ENCODE assay signal across 8 cellular contexts in genomic region chr3:185928532-185928931, GRCh38. TPM values are rescaled to one million over a fixed set of nuclear protein-coding genes. Genes with fewer than 3 reads are reported as not detected.
DNase-seq lines count a peak whose midpoint lies in the region; ATAC-seq and TF ChIP-seq lines count a peak whose summit lies in the region.

No MANE protein-coding gene starts in this region.

- no peaks in the 10 kb centered on the region for H3K27me3 ChIP-seq in subcutaneous abdominal adipose tissue (ENCODE audit: control insufficient read depth in 5 of 5, insufficient read depth in 4 of 5, low read length in 5 of 5)
- H3K27me3 ChIP-seq in gastroesophageal sphincter, result no peaks in the 10 kb centered on the region

- H3K9ac ChIP-seq in subcutaneous abdominal adipose tissue (ENCODE audit: low read length in 5 of 5), result peak overlapping the region in 2 of 5 donors; percentile 41 to 60

- intact Hi-C loops in activated naive CD4-positive, alpha-beta T cell treated with anti-CD3 and anti-CD28 coated beads for 36 hours (cut with micrococcal nuclease), result loop anchor here (2.0 kb wide), 1 partner anchor 14 kb away; no protein-coding TSS in a partner anchor

- H3K4me1 ChIP-seq in subcutaneous abdominal adipose tissue (ENCODE audit: control insufficient read depth in 5 of 5, insufficient read depth in 5 of 5, low read length in 5 of 5) (peaks cover 7 to 80% (median 76%) of the 10 kb centered on the region in 5 donors), gastroesophageal sphincter (peaks cover 52 to 100% (median 63%) of the 10 kb centered on the region in 3 donors)

- peaks cover 88% of the 10 kb centered on the region for H3K36me3 Mint-ChIP-seq in activated naive CD4-positive, alpha-beta T cell treated with anti-CD3 and anti-CD28 coated beads for 36 hours (ENCODE audit: low read depth)
- peaks cover 72% of the 10 kb centered on the region for H3K36me3 Mint-ChIP-seq in WTC11

- DNase-seq in activated naive CD4-positive, alpha-beta T cell treated with anti-CD3 and anti-CD28 coated beads for 36 hours, result no peak
- DNase-seq in activated naive CD4-positive, alpha-beta T cell treated with anti-CD3 and anti-CD28 coated beads, Interleukin-2, amount 50 U/mL, for 16 hours, result no peak
- no peak for DNase-seq in WTC11 (ENCODE audit: low spot score)
- DNase-seq in fibroblast of villous mesenchyme (ENCODE audit: low read depth), result no peak
- no peak for DNase-seq in H4 (ENCODE audit: low spot score)

- peak overlapping the region; percentile 70 for H3K4me3 Mint-ChIP-seq in activated naive CD4-positive, alpha-beta T cell treated with anti-CD3 and anti-CD28 coated beads for 36 hours
- peak overlapping the region; percentile 100 for H3K4me3 Mint-ChIP-seq in WTC11

- WGBS in gastroesophageal sphincter (ENCODE audit: low coverage in 1 of 2), 2 donors, result 25 to 30% methylated on average over 1 of the region's 1 CpG

- H3K4me3 ChIP-seq in fibroblast of villous mesenchyme (ENCODE audit: low read depth, low read length), result peak overlapping the region; percentile 16
- peak overlapping the region in 1 of 5 donors; percentile 18 for H3K4me3 ChIP-seq in subcutaneous abdominal adipose tissue (ENCODE audit: low read depth in 1 of 5, low read length in 5 of 5)
- peak overlapping the region in 1 of 2 donors; percentile 21 for H3K4me3 ChIP-seq in gastroesophageal sphincter

- TF ChIP-seq EP300 in gastroesophageal sphincter (IDR thresholded peaks at IDR 0.05), result no peak

- CTCF ChIA-PET in activated naive CD4-positive, alpha-beta T cell treated with anti-CD3 and anti-CD28 coated beads for 36 hours (lab: Charles Lee), result interaction anchor here (1.2 to 2.4 kb wide), 2 partner anchors 15 to 49 kb away, joined by 3 to 18 read pairs; no protein-coding TSS in a partner anchor
- CTCF ChIA-PET in WTC11 (lab: Charles Lee), result interaction anchor here (3.3 kb wide), 1 partner anchor 15 kb away, joined by 32 read pairs; no protein-coding TSS in a partner anchor

- H3K36me3 ChIP-seq in subcutaneous abdominal adipose tissue (ENCODE audit: control insufficient read depth in 5 of 5, insufficient read depth in 5 of 5, low read length in 5 of 5) (peaks cover 18 to 41% (median 32%) of the 10 kb centered on the region in 5 donors), gastroesophageal sphincter (peaks cover 4 to 25% of the 10 kb centered on the region in 2 donors)

- no peak for TF ChIP-seq POLR2A in gastroesophageal sphincter (IDR thresholded peaks at IDR 0.05)

- no peaks in the 10 kb centered on the region for H3K9me3 ChIP-seq in subcutaneous abdominal adipose tissue (ENCODE audit: control insufficient read depth in 5 of 5, low read length in 5 of 5)
- no peaks in the 10 kb centered on the region for H3K9me3 ChIP-seq in gastroesophageal sphincter

- no peak for TF ChIP-seq CTCF in WTC11 (IDR thresholded peaks at IDR 0.05)
- TF ChIP-seq CTCF in fibroblast of villous mesenchyme (IDR thresholded peaks at IDR 0.05; ENCODE audit: insufficient read depth, low read depth, low read length), result no peak
- TF ChIP-seq CTCF in gastroesophageal sphincter (IDR thresholded peaks at IDR 0.05), result no peak

- ATAC-seq in WTC11 (no peak), gastroesophageal sphincter (no peak), GM18907 (IDR thresholded peaks at IDR 0.05; ENCODE audit: unreplicated experiment) (no peak)

- H3K9me3 Mint-ChIP-seq in activated naive CD4-positive, alpha-beta T cell treated with anti-CD3 and anti-CD28 coated beads for 36 hours, result no peaks in the 10 kb centered on the region
- no peaks in the 10 kb centered on the region for H3K9me3 Mint-ChIP-seq in WTC11

- H3K27ac Mint-ChIP-seq in activated naive CD4-positive, alpha-beta T cell treated with anti-CD3 and anti-CD28 coated beads for 36 hours, result peak overlapping the region; percentile 78
- H3K27ac Mint-ChIP-seq in WTC11, result peak overlapping the region; percentile 79; the same call in 1 of the 2 replicates

- POLR2A ChIA-PET in WTC11 (lab: Charles Lee), result interaction anchor here (0.6 to 2.3 kb wide), 4 partner anchors 9 to 106 kb away, joined by 3 to 12 read pairs (median 5); partner anchors contain the start of gene TRA2B

- H3K27ac ChIP-seq in subcutaneous abdominal adipose tissue (ENCODE audit: low read depth, low read length), result peak overlapping the region; percentile 68
- H3K27ac ChIP-seq in gastroesophageal sphincter, result peak overlapping the region in 1 of 4 donors; percentile 28

- no peaks in the 10 kb centered on the region for H3K27me3 Mint-ChIP-seq in activated naive CD4-positive, alpha-beta T cell treated with anti-CD3 and anti-CD28 coated beads for 36 hours (ENCODE audit: low read depth)
- no peaks in the 10 kb centered on the region for H3K27me3 Mint-ChIP-seq in WTC11 (ENCODE audit: low read depth)

- H3K4me1 Mint-ChIP-seq in activated naive CD4-positive, alpha-beta T cell treated with anti-CD3 and anti-CD28 coated beads for 36 hours (ENCODE audit: low read depth), result peaks cover 87% of the 10 kb centered on the region
- peaks cover 83% of the 10 kb centered on the region for H3K4me1 Mint-ChIP-seq in WTC11

TF ChIP-seq in WTC11, 78 proteins besides CTCF, POLR2A, EP300 and RAD21:
- no peak for TF ChIP-seq TEAD1 (CRISPR knock-in tag; IDR thresholded peaks at IDR 0.05)
- no peak for TF ChIP-seq ZNF532 (CRISPR knock-in tag; IDR thresholded peaks at IDR 0.05; ENCODE audit: borderline replicate concordance)
- TF ChIP-seq GTF2I (CRISPR knock-in tag; conservative IDR thresholded peaks at IDR 0.05), result no peak
TF ChIP-seq in WTC11: peak in this region for 0.

RNA-seq across cellular contexts. Expression of gene TRA2B, which starts 9.3 kb away (rescaled TPM):
- 100 to 1,000 TPM; 172 to 176 TPM for total RNA-seq in activated naive CD4-positive, alpha-beta T cell treated with anti-CD3 and anti-CD28 coated beads for 36 hours
- 214 to 240 TPM (median 236 TPM) in 3 replicates for total RNA-seq in WTC11 (2021)
- total RNA-seq in fibroblast of villous mesenchyme, result 150 and 182 TPM in 2 replicates
- total RNA-seq in gastroesophageal sphincter, result 100 to 1,000 TPM in 3 of 4 donors, 10 to 100 TPM in 1; 87.1 to 181 (median 129) TPM
- 336 and 367 TPM in 2 replicates for total RNA-seq in H4 (2014; rRNA removed; shearing (Covaris generic))
